In genomic region chr3:33541918-33542317, GRCh38 we compare ENCODE assay signal across 17 cellular contexts.
DNase-seq lines count a peak whose midpoint lies in the region; ATAC-seq, FAIRE-seq and TF ChIP-seq lines count a peak whose summit lies in the region.
"Had no signal": no experiment of that assay in that cellular context is flagged by ENCODE, and none has a peak within 500 bp of the region (broad histone marks: within the 10 kb centered on the region; RNA-seq: fewer than 3 reads in every experiment).

No MANE protein-coding gene starts in this region.

- no peaks in the 10 kb centered on the region for H4K20me1 ChIP-seq in osteoblast (ENCODE audit: insufficient read depth, low read length)

- H3K4me2 ChIP-seq in osteoblast (ENCODE audit: insufficient read depth, low read length): no peak overlapping the region
- H3K4me2 ChIP-seq: KMS-11 had no signal

- H3K27ac Mint-ChIP-seq in stimulated activated memory B cell treated with anti-CD40 and anti-IgM and Interleukin-4, amounts not matched to agents 10 μg/mL and 1 μg/mL and 100 μg/mL, for 72 hours: peak overlapping the region; percentile 32
- H3K27ac Mint-ChIP-seq: T-cell had no signal

- H3K27me3 Mint-ChIP-seq in stimulated activated memory B cell treated with anti-CD40 and anti-IgM and Interleukin-4, amounts not matched to agents 10 μg/mL and 1 μg/mL and 100 μg/mL, for 72 hours: no peaks in the 10 kb centered on the region
- H3K27me3 Mint-ChIP-seq: T-cell had no signal

- H3K9ac ChIP-seq in adipocyte (ENCODE audit: low read length): no peak overlapping the region
- H3K9ac ChIP-seq: KMS-11 had no signal

- no peak overlapping the region for H2AFZ ChIP-seq in osteoblast (ENCODE audit: low read length)

- H3K79me2 ChIP-seq in osteoblast (ENCODE audit: insufficient read depth, low read length): no peaks in the 10 kb centered on the region

- H3K4me1 ChIP-seq in adipocyte (ENCODE audit: control insufficient read depth, insufficient read depth, low read length): no peaks in the 10 kb centered on the region
- H3K4me1 ChIP-seq in osteoblast (ENCODE audit: insufficient read depth, low read length): no peaks in the 10 kb centered on the region
- H3K4me1 ChIP-seq: HAP-1 had no signal

- no peaks in the 10 kb centered on the region for H3K9me3 Mint-ChIP-seq in stimulated activated memory B cell treated with anti-CD40 and anti-IgM and Interleukin-4, amounts not matched to agents 10 μg/mL and 1 μg/mL and 100 μg/mL, for 72 hours
- H3K9me3 Mint-ChIP-seq: T-cell had no signal

- no peak overlapping the region for H3K4me3 Mint-ChIP-seq in stimulated activated memory B cell treated with anti-CD40 and anti-IgM and Interleukin-4, amounts not matched to agents 10 μg/mL and 1 μg/mL and 100 μg/mL, for 72 hours
- H3K4me3 Mint-ChIP-seq: T-cell had no signal

- no peak overlapping the region for H3K27ac ChIP-seq in osteoblast (ENCODE audit: low read depth, low read length)
- H3K27ac ChIP-seq: C4-2B, KMS-11 had no signal

- no peak for TF ChIP-seq CTCF in osteoblast (IDR thresholded peaks at IDR 0.05; ENCODE audit: extremely low read depth, low read depth, low read length)

- H3K27me3 ChIP-seq in adipocyte (replicated peaks; ENCODE audit: control insufficient read depth, insufficient read depth, low read length): no peaks in the 10 kb centered on the region
- no peaks in the 10 kb centered on the region for H3K27me3 ChIP-seq in osteoblast (ENCODE audit: insufficient read depth, low read length)

- peaks cover 41% of the 10 kb centered on the region for H3K36me3 Mint-ChIP-seq in stimulated activated memory B cell treated with anti-CD40 and anti-IgM and Interleukin-4, amounts not matched to agents 10 μg/mL and 1 μg/mL and 100 μg/mL, for 72 hours

- FAIRE-seq in GM18507 (lab: Jason Lieb, UNC): peak; percentile 54

- H3K36me3 ChIP-seq in adipocyte (ENCODE audit: control insufficient read depth, insufficient read depth, low read length, severe bottlenecking): peaks cover 49% of the 10 kb centered on the region
- H3K36me3 ChIP-seq in osteoblast (ENCODE audit: insufficient read depth, low read length): no peaks in the 10 kb centered on the region

- peaks cover 27% of the 10 kb centered on the region for H3K4me1 Mint-ChIP-seq in stimulated activated memory B cell treated with anti-CD40 and anti-IgM and Interleukin-4, amounts not matched to agents 10 μg/mL and 1 μg/mL and 100 μg/mL, for 72 hours
- H3K4me1 Mint-ChIP-seq: T-cell had no signal

- DNase-seq in GM18507 (ENCODE audit: extremely low spot score, insufficient read length, low read depth) (no peak), NAMALWA (ENCODE audit: low spot score) (peak; percentile 20), adipocyte (ENCODE audit: low read depth) (peak; percentile 2), HuH-7.5 (ENCODE audit: low spot score) (no peak), osteoblast (ENCODE audit: insufficient read length, low spot score, missing footprints) (no peak), HUDEP-2 (lab: John Stamatoyannopoulos, UW; ENCODE audit: unreplicated experiment in 76 of 76) (no peak)
- DNase-seq: DND-41, NCI-H1092, NCI-H1694, NCI-H2107, NCI-H446, NCI-H774, T-cell had no signal

- H3K4me3 ChIP-seq in adipocyte (ENCODE audit: low read length) (no peak overlapping the region), osteoblast (ENCODE audit: insufficient read depth, low read length) (no peak overlapping the region)
- H3K4me3 ChIP-seq: HAP-1 had no signal

- ATAC-seq in stimulated activated memory B cell treated with anti-CD40 and anti-IgM and Interleukin-4, amounts not matched to agents 10 μg/mL and 1 μg/mL and 100 μg/mL, for 72 hours: no peak
- ATAC-seq: T-cell had no signal

- H3K9me3 ChIP-seq in adipocyte (ENCODE audit: control insufficient read depth, low read length): no peaks in the 10 kb centered on the region
- H3K9me3 ChIP-seq in osteoblast (ENCODE audit: low read depth, low read length): no peaks in the 10 kb centered on the region
- H3K9me3 ChIP-seq: HAP-1 had no signal

Comparison
In these comparisons a context has a peak if more than half of its experiments do, and no peak if none do; other contexts are left out.
1. DNase-seq: peak in NAMALWA (single experiment) and adipocyte (single experiment); none in GM18507 (single experiment), HuH-7.5 (single experiment), osteoblast (single experiment) and HUDEP-2 (0 of 76).